1 cellular context compared by ENCODE assay signal in the genomic region with DNA sequence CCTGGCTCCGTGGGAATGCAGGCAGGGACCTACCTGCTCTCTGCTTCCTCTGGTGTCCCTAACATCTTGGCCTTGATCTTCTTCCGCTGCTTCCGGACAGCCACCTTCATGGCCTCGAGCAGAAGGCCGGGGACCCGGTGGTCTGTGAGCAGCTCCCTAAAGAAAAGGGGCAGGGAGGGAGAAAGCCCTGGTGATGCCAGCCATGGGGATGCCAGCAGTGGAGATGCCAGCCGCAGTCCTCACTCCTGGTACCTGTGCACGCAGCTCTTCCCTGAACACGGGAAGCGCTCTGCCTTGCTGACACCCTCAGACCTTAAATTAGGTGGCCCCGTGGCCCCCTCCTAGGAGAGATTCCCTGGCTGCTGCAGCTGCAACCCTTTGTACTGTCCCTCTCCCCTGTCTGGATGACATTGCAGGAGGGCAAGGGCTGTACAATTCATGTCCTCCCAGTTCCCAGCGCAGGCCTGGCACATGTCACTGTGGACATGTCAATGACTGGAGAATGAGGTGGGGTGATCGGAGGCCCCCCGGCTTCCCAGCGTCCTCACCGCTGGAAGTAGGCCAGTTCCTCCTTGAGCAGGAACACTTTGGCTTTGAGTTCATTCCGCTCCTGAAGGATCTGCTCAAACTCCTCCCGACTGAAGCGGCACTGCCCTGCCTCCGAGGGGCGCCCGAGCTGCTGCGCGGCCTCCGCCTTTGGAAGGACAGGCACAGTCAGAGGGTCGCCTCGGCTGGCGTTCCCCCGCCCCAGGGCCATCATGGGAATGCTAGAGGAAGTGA.
TF ChIP-seq lines count a peak whose summit lies in the region.

No MANE protein-coding gene starts in this region.

TF ChIP-seq in SK-N-SH, 30 proteins besides CTCF, POLR2A, EP300 and RAD21 (continued from another document):
- TF ChIP-seq PBX3 (IDR thresholded peaks at IDR 0.05) (no peak), SMC3 (IDR thresholded peaks at IDR 0.05; ENCODE audit: low read depth, low read length) (no peak), EZH2phosphoT487 (IDR thresholded peaks at IDR 0.05; ENCODE audit: borderline replicate concordance, low read depth) (no peak)
- TF ChIP-seq, protein P1, sequence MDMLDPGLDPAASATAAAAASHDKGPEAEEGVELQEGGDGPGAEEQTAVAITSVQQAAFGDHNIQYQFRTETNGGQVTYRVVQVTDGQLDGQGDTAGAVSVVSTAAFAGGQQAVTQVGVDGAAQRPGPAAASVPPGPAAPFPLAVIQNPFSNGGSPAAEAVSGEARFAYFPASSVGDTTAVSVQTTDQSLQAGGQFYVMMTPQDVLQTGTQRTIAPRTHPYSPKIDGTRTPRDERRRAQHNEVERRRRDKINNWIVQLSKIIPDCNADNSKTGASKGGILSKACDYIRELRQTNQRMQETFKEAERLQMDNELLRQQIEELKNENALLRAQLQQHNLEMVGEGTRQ (IDR thresholded peaks at IDR 0.05; ENCODE audit: borderline replicate concordance, low read depth, low read length), result no peak
TF ChIP-seq in SK-N-SH: peak in this region for 0.
